In genomic region chr16:88421871-88422433, GRCh38 we compare ENCODE assay signal across 27 cellular contexts. TPM values are rescaled to one million over a fixed set of nuclear protein-coding genes. Genes with fewer than 3 reads are reported as not detected.
DNase-seq lines count a peak whose midpoint lies in the region; ATAC-seq, FAIRE-seq and TF ChIP-seq lines count a peak whose summit lies in the region.
"Had no signal": no experiment of that assay in that cellular context is flagged by ENCODE, and none has a peak within 500 bp of the region (broad histone marks: within the 10 kb centered on the region; RNA-seq: fewer than 3 reads in every experiment).

No MANE protein-coding gene starts in this region.

- FAIRE-seq in HTR-8/SVneo (lab: Jason Lieb, UNC), result peak; percentile 83
- FAIRE-seq in K562 (lab: Jason Lieb, UNC), result no peak
- FAIRE-seq: A204.1, G401.6, GM12891, GM19239 had no signal

- CTCF ChIA-PET in HEK293 (lab: Yijun Ruan, JAX) (interaction anchor here (0.7 kb wide), 1 partner anchor 22 kb away, joined by 3 read pairs; no protein-coding TSS in a partner anchor), K562 (lab: Yijun Ruan, JAX; ENCODE audit: low intra/inter-chr PET ratio) (no interaction called here)

- peaks cover 9% of the 10 kb centered on the region for H3K27me3 Mint-ChIP-seq in endothelial cell (ENCODE audit: unreplicated experiment)
- peaks cover 0 to 14% of the 10 kb centered on the region in 2 donors for H3K27me3 Mint-ChIP-seq in effector memory CD8-positive, alpha-beta T cell
- H3K27me3 Mint-ChIP-seq: CD4-positive, CD25-positive, alpha-beta regulatory T cell had no signal

- ATAC-seq in K562, result no peak
- ATAC-seq in effector memory CD8-positive, alpha-beta T cell (replicated peaks), result no peak

- peak overlapping the region; percentile 36 for H3K27ac Mint-ChIP-seq in endothelial cell (ENCODE audit: unreplicated experiment)
- no peak overlapping the region for H3K27ac Mint-ChIP-seq in effector memory CD8-positive, alpha-beta T cell
- H3K27ac Mint-ChIP-seq: CD14-positive monocyte; CD4-positive, alpha-beta memory T cell; CD4-positive, CD25-positive, alpha-beta regulatory T cell had no signal

- peaks cover 0 to 49% of the 10 kb centered on the region in 2 experiments; a peak in 2 of 5 replicates for H3K27me3 ChIP-seq in K562 (ENCODE audit: control insufficient read depth in 2 of 2, insufficient read depth in 2 of 2, low read length in 2 of 2)
- H3K27me3 ChIP-seq in transverse colon, result peaks cover 6% of the 10 kb centered on the region
- H3K27me3 ChIP-seq: BE2C had no signal

- DNase-seq in HTR-8/SVneo (ENCODE audit: insufficient read length, low spot score) (no peak), K562 (ENCODE audit: extremely low read depth in 1 of 4, low spot score in 3 of 4) (no peak), endothelial cell (ENCODE audit: low spot score) (no peak), DMS79 (lab: John Stamatoyannopoulos, UW) (no peak), activated gamma-delta T cell (lab: John Stamatoyannopoulos, UW) (no peak), transverse colon (no peak)
- DNase-seq in effector memory CD8-positive, alpha-beta T cell, result no peak
- DNase-seq: 8988T; ACHN; BE2C; C1 segment of cervical spinal cord; CD4-positive, alpha-beta memory T cell; CD4-positive, CD25-positive, alpha-beta regulatory T cell; CD8-positive, alpha-beta memory T cell; COR-L47; DMS 273 treated with DMSO at 0.1 percent for 48 hours; DMS153; DMS53; DMS79 treated with DMSO at 0.1 percent for 48 hours; GF-D8 had no signal

- intact Hi-C loops in K562 (cut with micrococcal nuclease), result no loop called here
- intact Hi-C loops in transverse colon (cut with DNase I; ENCODE audit: low total_unique reads), result no loop called here

- H3K4me1 ChIP-seq in HEK293 (ENCODE audit: control insufficient read depth, insufficient read depth, low read length) (no peaks in the 10 kb centered on the region), K562 (replicated peaks in 1 of 2; ENCODE audit: control insufficient read depth in 2 of 2, insufficient read depth in 2 of 2, low read length in 2 of 2) (peaks cover 0 to 21% of the 10 kb centered on the region in 2 experiments; a peak in 3 of 5 replicates), transverse colon (peaks cover 0 to 6% (median 0%) of the 10 kb centered on the region in 4 donors)
- H3K4me1 ChIP-seq: BE2C had no signal

- POLR2A ChIA-PET in HEK293 (lab: Yijun Ruan, JAX) (no interaction called here), K562 (lab: Yijun Ruan, JAX) (interaction anchor here (0.6 kb wide), 1 partner anchor 477 kb away, joined by 3 read pairs; no protein-coding TSS in a partner anchor)

- H3K4me2 ChIP-seq in K562 (ENCODE audit: insufficient read depth, low read length), result no peak overlapping the region
- H3K4me2 ChIP-seq: BLaER1 had no signal

- no peaks in the 10 kb centered on the region for H3K79me2 ChIP-seq in K562 (ENCODE audit: control insufficient read depth, insufficient read depth, low read length)

- no TSS peak for BruUV-seq in K562 (replicated peaks; lab: Mats Ljungman, UMichigan)

- in situ Hi-C loops in K562 (cut with MboI), result no loop called here
- in situ Hi-C loops in transverse colon (cut with MboI; ENCODE audit: low pct_ligation_motif_present in 1 of 4, low pct_unique_long_range_greater_than_20kb in 1 of 4, low sequenced_read_pairs in 3 of 4), result loop anchor here in 1 of 4 donors (25.0 kb wide), 1 partner anchor 135 kb away; no protein-coding TSS in a partner anchor

- WGBS in K562 (ENCODE audit: insufficient coverage, low coverage, missing lambda C conversion rate), result 0% methylated on average over 4 of the region's 5 CpGs
- WGBS in transverse colon (ENCODE audit: low coverage in 1 of 2), 2 donors, result 45 to 51% methylated on average over 4 to 5 of the region's 5 CpGs

- H4K20me1 ChIP-seq in K562 (replicated peaks; ENCODE audit: control insufficient read depth, insufficient read depth, low read length), result peaks cover 12% of the 10 kb centered on the region; the same call in 1 of the 2 replicates

- TF ChIP-seq EP300 in K562 (IDR thresholded peaks at IDR 0.05; ENCODE audit: low read length) (no peak), transverse colon (IDR thresholded peaks at IDR 0.05; ENCODE audit: low read depth) (no peak)

- no peak for TF ChIP-seq POLR2A in K562 (conservative IDR thresholded peaks at IDR 0.05)
- TF ChIP-seq POLR2A in transverse colon (IDR thresholded peaks at IDR 0.05), result no peak

- H3K4me3 ChIP-seq in HEK293 (ENCODE audit: low read depth, low read length) (no peak overlapping the region), K562 (no peak overlapping the region), transverse colon (no peak overlapping the region)
- H3K4me3 ChIP-seq: BLaER1 had no signal

- H2AFZ ChIP-seq in K562 (ENCODE audit: low read depth, low read length), result no peak overlapping the region

- H3K36me3 ChIP-seq in HEK293 (ENCODE audit: control insufficient read depth in 2 of 2, insufficient read depth in 1 of 2, low read length in 2 of 2) (no peaks in the 10 kb centered on the region), K562 (ENCODE audit: control insufficient read depth, insufficient read depth, low read length) (no peaks in the 10 kb centered on the region), transverse colon (no peaks in the 10 kb centered on the region)
- H3K36me3 ChIP-seq: BE2C, BLaER1 had no signal

- H3K27ac ChIP-seq in HEK293 (ENCODE audit: extremely low read depth, low read depth, low read length) (no peak overlapping the region), K562 (ENCODE audit: extremely low read depth, low read depth, low read length) (no peak overlapping the region), transverse colon (no peak overlapping the region)
- H3K27ac ChIP-seq: BLaER1 had no signal

- H3K36me3 Mint-ChIP-seq in endothelial cell (ENCODE audit: low read depth, unreplicated experiment), result no peaks in the 10 kb centered on the region
- peaks cover 3% of the 10 kb centered on the region for H3K36me3 Mint-ChIP-seq in effector memory CD8-positive, alpha-beta T cell (ENCODE audit: insufficient read depth)
- H3K36me3 Mint-ChIP-seq: CD14-positive monocyte; CD4-positive, alpha-beta memory T cell; CD4-positive, CD25-positive, alpha-beta regulatory T cell; CD8-positive, alpha-beta memory T cell had no signal

- H3K9me1 ChIP-seq in K562 (ENCODE audit: control insufficient read depth, insufficient read depth, low read length), result no peaks in the 10 kb centered on the region

- H3K9me3 ChIP-seq in HEK293 (ENCODE audit: control insufficient read depth, insufficient read depth, low read depth, low read length) (no peaks in the 10 kb centered on the region), K562 (replicated peaks; ENCODE audit: control insufficient read depth, insufficient read depth, low read depth, low read length) (no peaks in the 10 kb centered on the region), transverse colon (no peaks in the 10 kb centered on the region)
- H3K9me3 ChIP-seq: BE2C, BLaER1 had no signal

- no peaks in the 10 kb centered on the region for H3K9me3 Mint-ChIP-seq in endothelial cell (ENCODE audit: unreplicated experiment)
- peaks cover 0 to 4% of the 10 kb centered on the region in 2 donors for H3K9me3 Mint-ChIP-seq in effector memory CD8-positive, alpha-beta T cell
- H3K9me3 Mint-ChIP-seq: CD4-positive, alpha-beta memory T cell; CD8-positive, alpha-beta memory T cell had no signal

- TF ChIP-seq RAD21 in K562 (CRISPR knock-in tag; conservative IDR thresholded peaks at IDR 0.05 in 1 of 2, IDR thresholded peaks at IDR 0.05 in 1 of 2), result no peak

- H3K4me3 Mint-ChIP-seq in endothelial cell (ENCODE audit: unreplicated experiment), result no peak overlapping the region
- H3K4me3 Mint-ChIP-seq in effector memory CD8-positive, alpha-beta T cell, result no peak overlapping the region
- H3K4me3 Mint-ChIP-seq: CD14-positive monocyte; CD4-positive, alpha-beta memory T cell; CD4-positive, CD25-positive, alpha-beta regulatory T cell; CD8-positive, alpha-beta memory T cell had no signal

- H3K4me1 Mint-ChIP-seq in endothelial cell (ENCODE audit: unreplicated experiment), result peaks cover 13% of the 10 kb centered on the region
- peaks cover 7 to 13% of the 10 kb centered on the region in 2 donors for H3K4me1 Mint-ChIP-seq in effector memory CD8-positive, alpha-beta T cell (ENCODE audit: low read depth in 2 of 2)
- H3K4me1 Mint-ChIP-seq: CD14-positive monocyte; CD4-positive, CD25-positive, alpha-beta regulatory T cell had no signal

- no peak for TF ChIP-seq CTCF in HEK293 (tag by site-specific recombination; IDR thresholded peaks at IDR 0.05)
- no peak for TF ChIP-seq CTCF in K562 (IDR thresholded peaks at IDR 0.05 in 2 of 3, conservative IDR thresholded peaks at IDR 0.05 in 1 of 3; ENCODE audit: insufficient read depth in 2 of 3, low read depth in 1 of 3, low read length in 3 of 3)
- TF ChIP-seq CTCF in endothelial cell (IDR thresholded peaks at IDR 0.05; ENCODE audit: unreplicated experiment), result no peak
- TF ChIP-seq CTCF in transverse colon (IDR thresholded peaks at IDR 0.05), result no peak

- no peak overlapping the region for H3K9ac ChIP-seq in K562 (ENCODE audit: insufficient read depth in 1 of 2, low read depth in 2 of 2, low read length in 2 of 2)
- H3K9ac ChIP-seq: BLaER1 had no signal

RNA-seq across cellular contexts. Expression of gene ZFPM1, which starts 31.1 kb away (rescaled TPM):
- total RNA-seq in K562 (2011; cell fraction: chromatin; rRNA removed; ENCODE audit: low replicate concordance), result 14.4 and 38.8 TPM in 2 replicates
- 25.3 and 27.9 TPM in 2 replicates for total RNA-seq in K562 (2011; cell fraction: nucleolus; rRNA removed)
- 16.8 and 18.9 TPM in 2 replicates for total RNA-seq in K562 (2011; cell fraction: nucleoplasm; rRNA removed)
- total RNA-seq in K562 (2014; rRNA removed) (4.5 and 8.7 TPM in 2 replicates), K562 (2014; rRNA removed; fragmentation: Illumina TruSeq; extraction: Trizol) (0.26 and 0.47 TPM in 2 replicates), K562 (2015; rRNA removed; fragmentation: Illumina TruSeq; extraction: Trizol) (3.2 and 4.5 TPM in 2 replicates), K562 (2021) (32.7 and 35.9 TPM in 2 replicates), endothelial cell (ENCODE audit: unreplicated experiment) (6.8 TPM), transverse colon (1 to 10 TPM; 1.2 to 4.6 (median 3.1) TPM)
- polyA plus RNA-seq in K562 (2011; rRNA removed) (0.88 and 1.4 TPM in 2 replicates), K562 (2014; fragmentation: Illumina TruSeq; extraction: Trizol) (1.2 and 5.1 TPM in 2 replicates), K562 (2014; fragmentation: Nextera tagmentation; extraction: Ambion mirVana) (under 1 TPM; 0.03 to 0.11 TPM), K562 (2014; rRNA removed) (4.7 and 5.5 TPM in 2 replicates)
- 0.81 and 4.8 TPM in 2 replicates for polyA plus RNA-seq in K562 (2011; cell fraction: cytosol; rRNA removed)
- polyA plus RNA-seq in K562 (2011; cell fraction: nucleus; rRNA removed), result 3.4 and 13.6 TPM in 2 replicates
- 7.9 and 12.2 TPM in 2 replicates for polyA plus RNA-seq in K562 (2012)
- 0.30 and 1.1 TPM in 2 replicates for polyA minus RNA-seq in K562 (2011; rRNA and poly(A)+ RNA removed)
- 12.3 and 14.7 TPM in 2 replicates for polyA minus RNA-seq in K562 (2011; cell fraction: cytosol; rRNA and poly(A)+ RNA removed)
- 7.7 and 10.1 TPM in 2 replicates for polyA minus RNA-seq in K562 (2011; cell fraction: nucleus; rRNA and poly(A)+ RNA removed)

RNA-seq across cellular contexts. Expression of gene ZNF469, which starts 39.2 kb away (rescaled TPM):
- total RNA-seq in K562 (2011; cell fraction: chromatin; rRNA removed; ENCODE audit: low replicate concordance), result 0.04 and 0.09 TPM in 2 replicates
- total RNA-seq in K562 (2011; cell fraction: nucleolus; rRNA removed), result 0.13 and 0.17 TPM in 2 replicates
- total RNA-seq in K562 (2011; cell fraction: nucleoplasm; rRNA removed), result under 0.01 and 0.08 TPM in 2 replicates
- total RNA-seq in K562 (2014; rRNA removed) (under 0.01 TPM in 1 of 2 replicates, not detected in the other), K562 (2014; rRNA removed; fragmentation: Illumina TruSeq; extraction: Trizol) (not detected in 2 replicates), K562 (2015; rRNA removed; fragmentation: Illumina TruSeq; extraction: Trizol) (not detected in 2 replicates), K562 (2021) (0.02 and 0.04 TPM in 2 replicates), endothelial cell (ENCODE audit: unreplicated experiment) (14.7 TPM), transverse colon (under 1 TPM; 0.14 to 0.75 (median 0.54) TPM)
- polyA plus RNA-seq in K562 (2011; rRNA removed) (not detected in 2 replicates), K562 (2014; fragmentation: Illumina TruSeq; extraction: Trizol) (0.01 TPM in 1 of 2 replicates, not detected in the other), K562 (2014; fragmentation: Nextera tagmentation; extraction: Ambion mirVana) (not detected), K562 (2014; rRNA removed) (0.01 TPM in 1 of 2 replicates, not detected in the other)
- polyA plus RNA-seq in K562 (2011; cell fraction: cytosol; rRNA removed), result under 0.01 and 0.01 TPM in 2 replicates
- 0.01 and 0.03 TPM in 2 replicates for polyA plus RNA-seq in K562 (2011; cell fraction: nucleus; rRNA removed)
- polyA plus RNA-seq in K562 (2012), result 0.01 TPM in 2 replicates
- polyA minus RNA-seq in K562 (2011; rRNA and poly(A)+ RNA removed), result under 0.01 and 0.04 TPM in 2 replicates
- polyA minus RNA-seq in K562 (2011; cell fraction: cytosol; rRNA and poly(A)+ RNA removed), result 0.09 and 0.10 TPM in 2 replicates
- polyA minus RNA-seq in K562 (2011; cell fraction: nucleus; rRNA and poly(A)+ RNA removed), result under 0.01 and 0.11 TPM in 2 replicates
